Comparison of ENCODE assay signal across 8 cellular contexts in the genomic region with DNA sequence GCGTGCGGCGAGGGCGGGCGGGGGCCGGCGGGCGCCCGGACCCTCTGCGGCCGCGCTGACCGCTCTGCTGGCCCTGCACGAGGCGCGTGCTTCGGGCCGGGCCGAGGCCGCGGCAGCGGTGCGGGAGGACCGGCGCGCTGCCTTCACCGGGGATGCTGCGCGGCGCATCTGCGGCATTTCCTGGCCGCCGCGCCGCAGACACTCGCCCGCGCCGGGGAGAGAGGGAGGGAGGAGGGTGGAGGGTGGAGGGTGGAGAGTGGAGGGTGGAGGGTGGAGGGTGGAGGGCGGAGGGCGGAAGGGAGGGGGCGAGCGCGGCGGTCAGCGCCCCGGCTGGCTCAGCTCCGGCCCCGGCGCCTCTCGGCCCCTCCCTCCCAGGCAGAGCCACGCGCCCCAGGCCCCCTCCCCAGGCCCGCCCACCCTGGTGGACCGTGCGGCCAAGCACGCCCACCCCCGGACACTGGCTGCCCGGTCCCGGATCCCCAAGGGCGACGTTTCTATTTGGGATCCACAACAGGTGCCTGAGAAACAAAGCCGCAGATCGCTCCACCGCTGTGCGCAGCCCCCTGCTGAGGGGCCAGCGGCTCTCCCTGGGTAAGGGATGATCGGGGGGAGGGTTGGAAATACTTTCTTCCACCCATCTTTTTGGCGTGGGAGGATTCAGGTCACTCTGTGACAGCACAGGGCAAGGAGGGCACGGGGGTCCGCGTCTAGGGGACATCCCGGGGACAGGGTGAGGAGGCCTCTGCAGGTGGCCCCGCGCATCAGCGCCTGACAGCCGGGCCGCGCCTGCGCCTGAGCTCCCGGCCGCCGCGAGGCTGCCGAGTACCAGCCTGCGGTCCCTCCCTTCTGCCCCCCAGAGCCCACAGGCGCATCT.
DNase-seq lines count a peak whose midpoint lies in the region; ATAC-seq, FAIRE-seq and TF ChIP-seq lines count a peak whose summit lies in the region.

No MANE protein-coding gene starts in this region.

- H3K9me3 ChIP-seq in CD4-positive, alpha-beta T cell (ENCODE audit: control insufficient read depth, low read length): no peaks in the 10 kb centered on the region
- H3K9me3 ChIP-seq in mononuclear cell (ENCODE audit: low read depth, low read length): no peaks in the 10 kb centered on the region

- H3K9me3 Mint-ChIP-seq in CD4-positive, alpha-beta T cell: no peaks in the 10 kb centered on the region
- H3K9me3 Mint-ChIP-seq in stimulated activated memory B cell treated with anti-CD40 and anti-IgM and Interleukin-4, amounts not matched to agents 10 μg/mL and 1 μg/mL and 100 μg/mL, for 72 hours: peaks cover 3% of the 10 kb centered on the region

- H3K4me3 Mint-ChIP-seq in CD4-positive, alpha-beta T cell: peak overlapping the region; percentile 68
- peak overlapping the region; percentile 54 for H3K4me3 Mint-ChIP-seq in stimulated activated memory B cell treated with anti-CD40 and anti-IgM and Interleukin-4, amounts not matched to agents 10 μg/mL and 1 μg/mL and 100 μg/mL, for 72 hours

- H3K27me3 ChIP-seq in CD4-positive, alpha-beta T cell (ENCODE audit: control insufficient read depth, insufficient read depth, low read length): peaks cover 43% of the 10 kb centered on the region
- peaks cover 13% of the 10 kb centered on the region for H3K27me3 ChIP-seq in mononuclear cell (ENCODE audit: insufficient read depth, low read length)

- CTCF ChIA-PET in CD4-positive, alpha-beta T cell (lab: Charles Lee): no interaction called here

- intact Hi-C loops in CD4-positive, alpha-beta T cell (cut with DNase I, micrococcal nuclease): no loop called here

- POLR2A ChIA-PET in CD4-positive, alpha-beta T cell (lab: Charles Lee): no interaction called here

- peaks cover 17% of the 10 kb centered on the region for H3K4me1 ChIP-seq in mononuclear cell (ENCODE audit: insufficient read depth, low read length)

- peaks cover 8% of the 10 kb centered on the region for H3K4me1 Mint-ChIP-seq in CD4-positive, alpha-beta T cell (ENCODE audit: low read depth)
- H3K4me1 Mint-ChIP-seq in stimulated activated memory B cell treated with anti-CD40 and anti-IgM and Interleukin-4, amounts not matched to agents 10 μg/mL and 1 μg/mL and 100 μg/mL, for 72 hours: peaks cover 8% of the 10 kb centered on the region

- FAIRE-seq in GM19239 (lab: Jason Lieb, UNC): peak; percentile 81

- no peaks in the 10 kb centered on the region for H3K36me3 Mint-ChIP-seq in CD4-positive, alpha-beta T cell (ENCODE audit: low read depth)
- H3K36me3 Mint-ChIP-seq in stimulated activated memory B cell treated with anti-CD40 and anti-IgM and Interleukin-4, amounts not matched to agents 10 μg/mL and 1 μg/mL and 100 μg/mL, for 72 hours: no peaks in the 10 kb centered on the region

- peak; percentile 13 to 49 (median 44) for DNase-seq in CD4-positive, alpha-beta T cell
- peak; percentile 71 for DNase-seq in GM19239 (ENCODE audit: insufficient read length, low spot score)
- DNase-seq in NCI-H748 (lab: John Stamatoyannopoulos, UW; ENCODE audit: unreplicated experiment): peak; percentile 91
- peak; percentile 74 for DNase-seq in activated CD8-positive, alpha-beta memory T cell treated with anti-CD3 and anti-CD28 coated beads for 24 hours
- peak; percentile 91 for DNase-seq in epithelial cell of esophagus (ENCODE audit: low read depth)

- H3K27me3 Mint-ChIP-seq in CD4-positive, alpha-beta T cell: peaks cover 69% of the 10 kb centered on the region
- H3K27me3 Mint-ChIP-seq in stimulated activated memory B cell treated with anti-CD40 and anti-IgM and Interleukin-4, amounts not matched to agents 10 μg/mL and 1 μg/mL and 100 μg/mL, for 72 hours: peaks cover 66% of the 10 kb centered on the region

- peak; percentile 24 for TF ChIP-seq CTCF in CD4-positive, alpha-beta T cell (IDR thresholded peaks at IDR 0.05)
- peak; percentile 50 for TF ChIP-seq CTCF in epithelial cell of esophagus (IDR thresholded peaks at IDR 0.05; ENCODE audit: insufficient read depth, low read depth, low read length, missing control alignments)

- H3K27ac Mint-ChIP-seq in CD4-positive, alpha-beta T cell: no peak overlapping the region
- no peak overlapping the region for H3K27ac Mint-ChIP-seq in stimulated activated memory B cell treated with anti-CD40 and anti-IgM and Interleukin-4, amounts not matched to agents 10 μg/mL and 1 μg/mL and 100 μg/mL, for 72 hours

- peak overlapping the region; percentile 65 for H3K4me3 ChIP-seq in epithelial cell of esophagus (ENCODE audit: low read length)
- peak overlapping the region; percentile 37 for H3K4me3 ChIP-seq in mononuclear cell (ENCODE audit: low read length)

- no peak overlapping the region for H3K27ac ChIP-seq in CD4-positive, alpha-beta T cell (ENCODE audit: low read depth, low read length)

- peak; percentile 94 for ATAC-seq in CD4-positive, alpha-beta T cell (ENCODE audit: poor library complexity)
- peak; percentile 69 for ATAC-seq in HG03378 (IDR thresholded peaks at IDR 0.05; ENCODE audit: unreplicated experiment)
- ATAC-seq in stimulated activated memory B cell treated with anti-CD40 and anti-IgM and Interleukin-4, amounts not matched to agents 10 μg/mL and 1 μg/mL and 100 μg/mL, for 72 hours: peak; percentile 76
